1 cellular context compared by ENCODE assay signal in the genomic region with DNA sequence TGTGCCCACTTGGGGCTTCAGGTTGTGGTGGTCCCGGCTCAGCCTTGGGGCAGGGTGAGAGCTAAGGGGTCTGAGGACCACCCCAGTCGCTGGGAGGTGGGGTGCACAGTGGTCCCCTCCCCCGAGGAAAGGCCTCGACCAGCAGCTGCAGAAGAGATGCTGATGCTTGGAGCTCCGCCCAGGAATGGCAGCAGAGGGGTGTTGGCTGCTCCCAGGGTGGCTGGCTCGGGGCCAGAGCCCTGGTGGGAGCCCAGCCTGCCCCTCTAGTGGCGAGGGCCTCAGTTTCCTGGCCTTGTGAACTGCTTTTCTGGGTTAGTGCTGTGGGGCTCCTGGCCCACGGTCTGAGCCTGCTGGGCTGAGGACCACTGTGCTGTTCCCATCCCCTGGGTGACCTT.
TF ChIP-seq lines count a peak whose summit lies in the region.

No MANE protein-coding gene starts in this region.

TF ChIP-seq in H1, 55 proteins besides CTCF, POLR2A, EP300 and RAD21:
- TF ChIP-seq SUZ12 (IDR thresholded peaks at IDR 0.05; ENCODE audit: low read length): no peak
- no peak for TF ChIP-seq FOSL1 (IDR thresholded peaks at IDR 0.05; ENCODE audit: insufficient read depth, low read depth, low read length)
- 0 out of 2 replicates have a peak, but pooled peaks have one; percentile 2 for TF ChIP-seq RBBP5 (IDR thresholded peaks at IDR 0.05; ENCODE audit: borderline replicate concordance, low read depth, low read length)
